31 cellular contexts compared by ENCODE assay signal in the genomic region with DNA sequence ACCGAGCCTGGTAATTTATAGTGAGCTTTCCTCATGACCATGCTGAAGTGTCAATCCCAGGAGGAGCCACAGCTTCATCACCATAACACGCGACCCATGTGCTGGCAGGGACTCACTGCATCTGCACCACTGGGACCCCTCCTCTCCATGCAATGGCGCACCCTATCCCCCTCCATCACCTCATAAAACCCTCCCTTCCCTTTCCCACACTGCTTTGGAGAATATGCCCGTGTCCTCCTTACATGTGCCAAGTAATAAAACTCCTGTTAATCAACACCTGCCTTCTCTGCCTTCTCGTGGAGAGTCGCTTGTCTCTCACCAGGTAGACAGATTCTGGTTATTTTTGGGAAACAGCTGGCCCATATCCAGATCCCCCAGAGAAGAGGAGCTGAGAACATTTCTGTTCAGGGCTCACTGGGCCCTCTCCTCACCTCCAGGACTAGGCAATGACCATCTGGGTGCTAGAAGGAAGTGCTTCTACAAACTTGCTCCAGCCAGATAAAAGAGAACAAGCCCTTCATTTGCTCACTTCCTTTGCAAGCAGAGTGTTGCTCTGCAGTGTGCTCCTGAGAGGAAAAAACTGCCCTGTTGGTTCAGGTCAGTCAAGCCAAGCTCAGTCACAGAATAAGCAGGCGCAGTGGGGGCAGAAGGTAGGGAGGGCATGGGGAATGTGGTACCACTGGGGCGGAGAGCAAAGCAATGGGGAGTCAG.
"Had no signal": no experiment of that assay in that cellular context is flagged by ENCODE, and none has a peak within 500 bp of the region (broad histone marks: within the 10 kb centered on the region; RNA-seq: fewer than 3 reads in every experiment).

No MANE protein-coding gene starts in this region.

- H3K27ac ChIP-seq: cardiac muscle cell, PC-9, WERI-Rb-1 had no signal

- H3K27me3 Mint-ChIP-seq: activated CD4-positive, alpha-beta memory T cell treated with anti-CD3 and anti-CD28 coated beads, Interleukin-2, amount 10 ng/mL, durations not matched to agents 7 days and 5 days; activated CD8-positive, alpha-beta memory T cell treated with anti-CD3 and anti-CD28 coated beads, Interleukin-2, amount 10 ng/mL, durations not matched to agents 7 days and 5 days; activated T-helper 17 cell treated with anti-CD3 and anti-CD28 coated beads, Interleukin-2, amount 50 U/mL, for 72 hours had no signal

- H3K4me1 Mint-ChIP-seq: activated CD4-positive, alpha-beta memory T cell treated with anti-CD3 and anti-CD28 coated beads, Interleukin-2, amount 10 ng/mL, durations not matched to agents 7 days and 5 days; activated CD8-positive, alpha-beta memory T cell treated with anti-CD3 and anti-CD28 coated beads, Interleukin-2, amount 10 ng/mL, durations not matched to agents 7 days and 5 days; activated naive CD8-positive, alpha-beta T cell treated with anti-CD3 and anti-CD28 coated beads for 36 hours; activated T-helper 17 cell treated with anti-CD3 and anti-CD28 coated beads, Interleukin-2, amount 50 U/mL, for 72 hours had no signal

- DNase-seq: activated CD4-positive, alpha-beta memory T cell treated with anti-CD3 and anti-CD28 coated beads, Interleukin-2, amount 10 ng/mL, durations not matched to agents 7 days and 5 days; activated CD4-positive, alpha-beta T cell treated with anti-CD3 and anti-CD28 coated beads for 1 hour; activated CD4-positive, alpha-beta T cell treated with anti-CD3 and anti-CD28 coated beads for 48 hours; activated CD4-positive, CD25-positive, alpha-beta regulatory T cell; activated CD8-positive, alpha-beta memory T cell treated with anti-CD3 and anti-CD28 coated beads for 24 hours; activated CD8-positive, alpha-beta memory T cell treated with anti-CD3 and anti-CD28 coated beads, Interleukin-2, amount 10 ng/mL, durations not matched to agents 7 days and 5 days; activated CD8-positive, alpha-beta memory T cell treated with anti-CD3 and anti-CD28 coated beads, Interleukin-2, amount 50 U/mL, for 48 hours; activated effector memory CD4-positive, alpha-beta T cell treated with anti-CD3 and anti-CD28 coated beads, Interleukin-2, amount 50 U/mL, for 16 hours; activated naive CD4-positive, alpha-beta T cell; activated naive CD4-positive, alpha-beta T cell treated with anti-CD3 and anti-CD28 coated beads, Interleukin-2, amount 50 U/mL, for 16 hours; activated naive CD8-positive, alpha-beta T cell treated with anti-CD3 and anti-CD28 coated beads for 36 hours; activated T-cell treated with anti-CD3 and anti-CD28 coated beads, Interleukin-2, amount 50 U/mL, for 72 hours; amniotic stem cell; aorta; cerebellar nuclear complex; Karpas-422; NCI-H1105 treated with DMSO at 0.1 percent for 48 hours; NCI-H1436; NCI-H1694; NCI-H1930; NCI-H2081 treated with DMSO at 0.1 percent for 48 hours; NCI-H226; NCI-H446 treated with DMSO at 0.1 percent for 48 hours; NCI-H524; PC-9; Right ventricle myocardium superior; SW 1271; T1000; WERI-Rb-1 had no signal

- H3K36me3 Mint-ChIP-seq: activated CD8-positive, alpha-beta memory T cell treated with anti-CD3 and anti-CD28 coated beads, Interleukin-2, amount 10 ng/mL, durations not matched to agents 7 days and 5 days; activated naive CD8-positive, alpha-beta T cell treated with anti-CD3 and anti-CD28 coated beads for 36 hours had no signal

- H3K9me3 Mint-ChIP-seq: activated naive CD8-positive, alpha-beta T cell treated with anti-CD3 and anti-CD28 coated beads for 36 hours had no signal

- ATAC-seq: activated CD8-positive, alpha-beta memory T cell treated with anti-CD3 and anti-CD28 coated beads, Interleukin-2, amount 10 ng/mL, durations not matched to agents 7 days and 5 days; activated T-cell treated with anti-CD3 and anti-CD28 coated beads, Interleukin-2, amount 50 U/mL, for 72 hours; activated T-helper 17 cell treated with anti-CD3 and anti-CD28 coated beads, Interleukin-2, amount 50 U/mL, for 72 hours had no signal

- H3K4me3 ChIP-seq: cardiac muscle cell, PC-9 had no signal

- H3K36me3 ChIP-seq: cardiac muscle cell, WERI-Rb-1 had no signal

- H3K4me3 Mint-ChIP-seq: activated CD4-positive, alpha-beta memory T cell treated with anti-CD3 and anti-CD28 coated beads, Interleukin-2, amount 10 ng/mL, durations not matched to agents 7 days and 5 days; activated CD8-positive, alpha-beta memory T cell treated with anti-CD3 and anti-CD28 coated beads, Interleukin-2, amount 10 ng/mL, durations not matched to agents 7 days and 5 days; activated naive CD8-positive, alpha-beta T cell treated with anti-CD3 and anti-CD28 coated beads for 36 hours; activated T-cell treated with anti-CD3 and anti-CD28 coated beads, Interleukin-2, amount 50 U/mL, for 72 hours; activated T-helper 17 cell treated with anti-CD3 and anti-CD28 coated beads, Interleukin-2, amount 50 U/mL, for 72 hours had no signal

- H3K27ac Mint-ChIP-seq: activated CD4-positive, alpha-beta memory T cell treated with anti-CD3 and anti-CD28 coated beads, Interleukin-2, amount 10 ng/mL, durations not matched to agents 7 days and 5 days; activated CD8-positive, alpha-beta memory T cell treated with anti-CD3 and anti-CD28 coated beads, Interleukin-2, amount 10 ng/mL, durations not matched to agents 7 days and 5 days; activated naive CD8-positive, alpha-beta T cell treated with anti-CD3 and anti-CD28 coated beads for 36 hours; activated T-cell treated with anti-CD3 and anti-CD28 coated beads, Interleukin-2, amount 50 U/mL, for 72 hours; activated T-helper 17 cell treated with anti-CD3 and anti-CD28 coated beads, Interleukin-2, amount 50 U/mL, for 72 hours had no signal
